Comparison of ENCODE assay signal across 14 cellular contexts in the genomic region with DNA sequence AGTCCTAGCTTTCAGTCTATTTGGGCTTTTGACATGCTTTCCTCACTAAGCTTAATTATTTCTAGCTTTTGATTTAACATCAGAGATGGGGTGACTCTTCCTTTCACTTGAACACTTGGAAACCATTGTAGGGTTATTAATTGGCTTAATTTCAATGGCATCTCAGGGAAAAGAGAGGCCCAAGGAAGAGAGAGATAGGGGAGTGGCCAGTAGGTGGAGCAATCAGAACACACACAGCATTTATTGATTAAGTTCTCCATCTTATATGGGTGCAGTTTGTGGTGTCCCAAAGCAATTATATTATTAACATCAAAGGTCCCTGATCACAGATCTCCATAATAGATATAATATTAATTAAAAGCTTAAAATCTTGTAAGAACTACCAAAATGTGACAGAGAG.
A peak's percentile ranks its signal among the peaks of the same experiment; 100 is the strongest.
DNase-seq lines count a peak whose midpoint lies in the region; ATAC-seq and TF ChIP-seq lines count a peak whose summit lies in the region.
"Had no signal": no experiment of that assay in that cellular context is flagged by ENCODE, and none has a peak within 500 bp of the region (broad histone marks: within the 10 kb centered on the region; RNA-seq: fewer than 3 reads in every experiment).

No MANE protein-coding gene starts in this region.

- no peaks in the 10 kb centered on the region for H3K9me3 ChIP-seq in adipocyte (ENCODE audit: control insufficient read depth, low read length)
- no peaks in the 10 kb centered on the region for H3K9me3 ChIP-seq in suprapubic skin

- TF ChIP-seq POLR2A in suprapubic skin (IDR thresholded peaks at IDR 0.05): no peak

- H3K4me1 ChIP-seq in adipocyte (ENCODE audit: control insufficient read depth, insufficient read depth, low read length) (no peaks in the 10 kb centered on the region), suprapubic skin (no peaks in the 10 kb centered on the region)

- no peak for TF ChIP-seq EP300 in suprapubic skin (IDR thresholded peaks at IDR 0.05)

- no peak overlapping the region for H3K27ac ChIP-seq in suprapubic skin

- H3K27me3 ChIP-seq in adipocyte (replicated peaks; ENCODE audit: control insufficient read depth, insufficient read depth, low read length) (no peaks in the 10 kb centered on the region), kidney epithelial cell (ENCODE audit: control insufficient read depth, insufficient read depth, low read length) (no peaks in the 10 kb centered on the region), suprapubic skin (no peaks in the 10 kb centered on the region)

- no peak overlapping the region for H3K4me3 ChIP-seq in adipocyte (ENCODE audit: low read length)
- no peak overlapping the region for H3K4me3 ChIP-seq in kidney epithelial cell (ENCODE audit: low read depth, low read length)
- H3K4me3 ChIP-seq in suprapubic skin: no peak overlapping the region
- H3K4me3 ChIP-seq: K562 had no signal

- no peak overlapping the region for H3K9ac ChIP-seq in adipocyte (ENCODE audit: low read length)

- ATAC-seq in GM19351 (IDR thresholded peaks at IDR 0.05; ENCODE audit: unreplicated experiment): no peak
- ATAC-seq: activated CD8-positive, alpha-beta T cell treated with anti-CD3 and anti-CD28 coated beads for 36 hours; K562 had no signal

- peak; percentile 59 for TF ChIP-seq CTCF in kidney epithelial cell (IDR thresholded peaks at IDR 0.05; ENCODE audit: insufficient read depth, low read length, poor library complexity, severe bottlenecking)
- no peak for TF ChIP-seq CTCF in suprapubic skin (IDR thresholded peaks at IDR 0.05)

- H3K36me3 ChIP-seq in adipocyte (ENCODE audit: control insufficient read depth, insufficient read depth, low read length, severe bottlenecking) (no peaks in the 10 kb centered on the region), kidney epithelial cell (ENCODE audit: control insufficient read depth, insufficient read depth, low read length) (no peaks in the 10 kb centered on the region), suprapubic skin (no peaks in the 10 kb centered on the region)

- DNase-seq in D341Med (ENCODE audit: low spot score): peak; percentile 30
- peak; percentile 7 for DNase-seq in HT1080 (ENCODE audit: low read depth)
- peak; percentile 1 for DNase-seq in adipocyte (ENCODE audit: low read depth)
- no peak for DNase-seq in kidney epithelial cell (ENCODE audit: low read depth)
- no peak for DNase-seq in suprapubic skin (ENCODE audit: low spot score in 2 of 2)
- DNase-seq in middle frontal gyrus (ENCODE audit: extremely low spot score, low spot score): no peak
- DNase-seq in NOMO-1 (lab: John Stamatoyannopoulos, UW; ENCODE audit: unreplicated experiment in 2 of 2): no peak
- DNase-seq: activated CD8-positive, alpha-beta T cell treated with anti-CD3 and anti-CD28 coated beads for 36 hours; activated naive CD8-positive, alpha-beta T cell treated with anti-CD3 and anti-CD28 coated beads, Interleukin-2, amount 10 ng/mL, durations not matched to agents 7 days and 5 days; DMS79; effector memory CD4-positive, alpha-beta T cell; hippocampal formation had no signal

Comparison
In these comparisons a context has a peak if more than half of its experiments do, and no peak if none do; other contexts are left out.
1. DNase-seq: peak in D341Med (single experiment), HT1080 (single experiment) and adipocyte (single experiment); none in kidney epithelial cell (single experiment), suprapubic skin (0 of 2), middle frontal gyrus (single experiment) and NOMO-1 (0 of 2).